In the genomic region with DNA sequence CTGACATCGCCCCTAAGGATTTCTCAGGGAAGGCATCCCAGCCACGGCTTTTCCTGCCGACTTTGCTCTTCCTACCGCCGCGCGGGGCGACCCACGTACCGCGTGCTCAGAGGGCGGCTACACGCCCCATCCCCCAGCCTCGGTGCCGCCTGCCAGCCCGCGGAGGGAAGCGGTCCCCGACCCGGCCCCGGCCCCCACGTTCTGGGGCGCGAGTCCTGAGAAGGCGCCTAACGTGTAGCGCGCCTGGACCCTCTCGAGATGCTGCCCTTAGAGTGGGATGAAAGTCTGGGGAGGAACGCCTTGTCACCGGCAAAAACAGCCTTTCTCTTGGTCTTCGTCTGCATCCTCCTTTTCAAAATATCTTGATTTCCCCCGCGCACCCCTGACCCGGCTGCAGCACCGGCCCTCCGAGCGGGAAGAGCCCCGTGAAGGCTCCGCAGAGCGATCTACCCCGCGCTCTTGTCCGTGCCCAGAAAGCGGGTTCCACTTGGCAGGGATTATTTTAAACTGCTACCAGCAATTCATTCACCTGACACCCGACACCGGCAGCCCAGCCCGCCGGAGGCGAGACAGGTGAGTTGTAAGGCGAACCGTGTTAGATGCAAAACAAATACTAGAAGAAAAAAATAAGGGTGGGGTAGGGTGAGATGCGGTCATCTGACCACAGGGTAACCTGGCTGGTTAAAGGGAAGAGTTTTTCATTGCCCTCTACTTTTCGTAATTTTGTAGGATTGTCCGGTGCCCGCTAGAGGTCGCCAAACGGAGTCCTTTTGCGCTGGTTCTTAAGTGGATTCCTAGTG, we compare ENCODE assay signal across 8 cellular contexts.
A peak's percentile ranks its signal among the peaks of the same experiment; 100 is the strongest.
DNase-seq lines count a peak whose midpoint lies in the region; ATAC-seq and FAIRE-seq lines count a peak whose summit lies in the region.

No MANE protein-coding gene starts in this region.

- ATAC-seq in GM18502 (IDR thresholded peaks at IDR 0.05; ENCODE audit: poor library complexity, unreplicated experiment) (peak; percentile 54), HG03039 (IDR thresholded peaks at IDR 0.05; ENCODE audit: unreplicated experiment) (peak; percentile 51)

- peak; percentile 94 for FAIRE-seq in TTC549 (lab: Jason Lieb, UNC)

- peak overlapping the region; percentile 82 for H3K4me3 ChIP-seq in iPS-18c (ENCODE audit: insufficient read depth, low read depth, low read length)
- H3K4me3 ChIP-seq in skin epidermis, result peak overlapping the region; percentile 34 to 59 (median 46)

- H3K27ac ChIP-seq in skin epidermis, result peak overlapping the region in 9 of 21 experiments; percentile 0 to 60 (median 26)

- DNase-seq in NCI-H2081 (lab: John Stamatoyannopoulos, UW), result peak; percentile 88 to 95
- peak; percentile 25 for DNase-seq in brain pericyte (ENCODE audit: low read depth, low spot score)
- DNase-seq in amniotic stem cell (lab: John Stamatoyannopoulos, UW), result no peak

- no peaks in the 10 kb centered on the region for H3K9me3 ChIP-seq in iPS-18c (ENCODE audit: control insufficient read depth, insufficient read depth, low read length)
